10 cellular contexts compared by ENCODE assay signal in genomic region chr5:141224844-141225243, GRCh38. TPM values are rescaled to one million over a fixed set of nuclear protein-coding genes. Genes with fewer than 3 reads are reported as not detected.
"Had no signal": no experiment of that assay in that cellular context is flagged by ENCODE, and none has a peak within 500 bp of the region (broad histone marks: within the 10 kb centered on the region; RNA-seq: fewer than 3 reads in every experiment).

No MANE protein-coding gene starts in this region.

RNA-seq across cellular contexts. Expression of gene PCDHB14, which starts 1.7 kb away (rescaled TPM):
- total RNA-seq: activated naive CD4-positive, alpha-beta T cell treated with anti-CD3 and anti-CD28 coated beads for 36 hours; activated naive CD4-positive, alpha-beta T cell treated with anti-CD3 and anti-CD28 coated beads, Interleukin-2, amount 50 U/mL, for 72 hours; activated naive CD8-positive, alpha-beta T cell treated with anti-CD3 and anti-CD28 coated beads for 36 hours; activated T-cell treated with anti-CD3 and anti-CD28 coated beads, Interleukin-2, amount 50 U/mL, for 72 hours; activated T-helper 1 cell treated with anti-CD3 and anti-CD28 coated beads, Interleukin-12 subunit alpha, Interleukin-12 subunit beta, Interleukin-2, Interleukin-4 antibody, amounts not matched to agents 30 ng/mL and 10 ng/mL and 1 ng/mL, durations not matched to agents 14 hours and 24 hours and 36 hours; activated T-helper 17 cell treated with anti-CD3 and anti-CD28 coated beads, Interleukin-2, amount 50 U/mL, for 72 hours; activated T-helper 2 cell treated with anti-CD3 and anti-CD28 coated beads, Interferon-gamma antibody, Interleukin-2, Interleukin-4, amounts not matched to agents 10 μg/mL and 5 μg/mL and 100 μg/mL, durations not matched to agents 14 hours and 24 hours and 36 hours had no signal

RNA-seq across cellular contexts. Expression of gene PCDHB13, which starts 11.1 kb away (rescaled TPM):
- total RNA-seq: activated naive CD4-positive, alpha-beta T cell treated with anti-CD3 and anti-CD28 coated beads for 36 hours; activated naive CD4-positive, alpha-beta T cell treated with anti-CD3 and anti-CD28 coated beads, Interleukin-2, amount 50 U/mL, for 72 hours; activated naive CD8-positive, alpha-beta T cell treated with anti-CD3 and anti-CD28 coated beads for 36 hours; activated naive CD8-positive, alpha-beta T cell treated with anti-CD3 and anti-CD28 coated beads, Interleukin-2, amount 10 ng/mL, durations not matched to agents 7 days and 5 days; activated T-cell treated with anti-CD3 and anti-CD28 coated beads, Interleukin-2, amount 50 U/mL, for 72 hours; activated T-helper 1 cell treated with anti-CD3 and anti-CD28 coated beads, Interleukin-12 subunit alpha, Interleukin-12 subunit beta, Interleukin-2, Interleukin-4 antibody, amounts not matched to agents 30 ng/mL and 10 ng/mL and 1 ng/mL, durations not matched to agents 14 hours and 24 hours and 36 hours; bronchial epithelial cell had no signal

RNA-seq across cellular contexts. Expression of gene PCDHB12, which starts 16.3 kb away (rescaled TPM):
- total RNA-seq: activated naive CD4-positive, alpha-beta T cell treated with anti-CD3 and anti-CD28 coated beads for 36 hours; activated naive CD4-positive, alpha-beta T cell treated with anti-CD3 and anti-CD28 coated beads, Interleukin-2, amount 50 U/mL, for 72 hours; activated naive CD8-positive, alpha-beta T cell treated with anti-CD3 and anti-CD28 coated beads for 36 hours; activated naive CD8-positive, alpha-beta T cell treated with anti-CD3 and anti-CD28 coated beads, Interleukin-2, amount 10 ng/mL, durations not matched to agents 7 days and 5 days; activated T-cell treated with anti-CD3 and anti-CD28 coated beads, Interleukin-2, amount 50 U/mL, for 4 hours; activated T-cell treated with anti-CD3 and anti-CD28 coated beads, Interleukin-2, amount 50 U/mL, for 72 hours; activated T-helper 1 cell treated with anti-CD3 and anti-CD28 coated beads, Interleukin-12 subunit alpha, Interleukin-12 subunit beta, Interleukin-2, Interleukin-4 antibody, amounts not matched to agents 30 ng/mL and 10 ng/mL and 1 ng/mL, durations not matched to agents 14 hours and 24 hours and 36 hours; activated T-helper 17 cell treated with anti-CD3 and anti-CD28 coated beads, Interleukin-2, amount 50 U/mL, for 72 hours; activated T-helper 2 cell treated with anti-CD3 and anti-CD28 coated beads, Interferon-gamma antibody, Interleukin-2, Interleukin-4, amounts not matched to agents 10 μg/mL and 5 μg/mL and 100 μg/mL, durations not matched to agents 14 hours and 24 hours and 36 hours; bronchial epithelial cell had no signal

RNA-seq across cellular contexts. Expression of gene PCDHB15, which starts 20.4 kb away (rescaled TPM):
- total RNA-seq: activated naive CD4-positive, alpha-beta T cell treated with anti-CD3 and anti-CD28 coated beads for 36 hours; activated naive CD4-positive, alpha-beta T cell treated with anti-CD3 and anti-CD28 coated beads, Interleukin-2, amount 50 U/mL, for 72 hours; activated naive CD8-positive, alpha-beta T cell treated with anti-CD3 and anti-CD28 coated beads for 36 hours; activated T-cell treated with anti-CD3 and anti-CD28 coated beads, Interleukin-2, amount 50 U/mL, for 72 hours; activated T-helper 1 cell treated with anti-CD3 and anti-CD28 coated beads, Interleukin-12 subunit alpha, Interleukin-12 subunit beta, Interleukin-2, Interleukin-4 antibody, amounts not matched to agents 30 ng/mL and 10 ng/mL and 1 ng/mL, durations not matched to agents 14 hours and 24 hours and 36 hours; activated T-helper 17 cell treated with anti-CD3 and anti-CD28 coated beads, Interleukin-2, amount 50 U/mL, for 72 hours; activated T-helper 2 cell treated with anti-CD3 and anti-CD28 coated beads, Interferon-gamma antibody, Interleukin-2, Interleukin-4, amounts not matched to agents 10 μg/mL and 5 μg/mL and 100 μg/mL, durations not matched to agents 14 hours and 24 hours and 36 hours had no signal

RNA-seq across cellular contexts. Expression of gene PCDHB11, which starts 25.4 kb away (rescaled TPM):
- total RNA-seq: activated naive CD4-positive, alpha-beta T cell treated with anti-CD3 and anti-CD28 coated beads for 36 hours; activated naive CD4-positive, alpha-beta T cell treated with anti-CD3 and anti-CD28 coated beads, Interleukin-2, amount 50 U/mL, for 72 hours; activated naive CD8-positive, alpha-beta T cell treated with anti-CD3 and anti-CD28 coated beads for 36 hours; activated naive CD8-positive, alpha-beta T cell treated with anti-CD3 and anti-CD28 coated beads, Interleukin-2, amount 10 ng/mL, durations not matched to agents 7 days and 5 days; activated T-cell treated with anti-CD3 and anti-CD28 coated beads, Interleukin-2, amount 50 U/mL, for 4 hours; activated T-cell treated with anti-CD3 and anti-CD28 coated beads, Interleukin-2, amount 50 U/mL, for 72 hours; activated T-helper 1 cell treated with anti-CD3 and anti-CD28 coated beads, Interleukin-12 subunit alpha, Interleukin-12 subunit beta, Interleukin-2, Interleukin-4 antibody, amounts not matched to agents 30 ng/mL and 10 ng/mL and 1 ng/mL, durations not matched to agents 14 hours and 24 hours and 36 hours; activated T-helper 17 cell treated with anti-CD3 and anti-CD28 coated beads, Interleukin-2, amount 50 U/mL, for 72 hours; activated T-helper 2 cell treated with anti-CD3 and anti-CD28 coated beads, Interferon-gamma antibody, Interleukin-2, Interleukin-4, amounts not matched to agents 10 μg/mL and 5 μg/mL and 100 μg/mL, durations not matched to agents 14 hours and 24 hours and 36 hours had no signal
